In genomic region chr20:59518881-59519706, GRCh38 we compare ENCODE assay signal across 8 cellular contexts.
A peak's percentile ranks its signal among the peaks of the same experiment; 100 is the strongest.
DNase-seq lines count a peak whose midpoint lies in the region; ATAC-seq, FAIRE-seq and TF ChIP-seq lines count a peak whose summit lies in the region.

No MANE protein-coding gene starts in this region.

- in situ Hi-C loops in Panc1 (cut with HindIII; ENCODE audit: low pct_unique_long_range_greater_than_20kb, low sequenced_read_pairs) (no loop called here), T47D (cut with HindIII; ENCODE audit: low pct_unique_long_range_greater_than_20kb, low sequenced_read_pairs) (no loop called here)

- POLR2A ChIA-PET in Panc1 (lab: Charles Lee), result no interaction called here

- H4K20me1 ChIP-seq in KMS-11 (ENCODE audit: insufficient read depth), result no peaks in the 10 kb centered on the region

- peak; percentile 39 for DNase-seq in COLO668 (lab: John Stamatoyannopoulos, UW; ENCODE audit: unreplicated experiment)
- DNase-seq in Panc1 (ENCODE audit: low read depth, low spot score), result peak; percentile 57
- DNase-seq in T47D (ENCODE audit: low read depth in 1 of 2, low spot score in 1 of 2), result peak; percentile 86 to 89
- no peak for DNase-seq in kidney
- peak; percentile 19 for DNase-seq in stimulated activated naive CD8-positive, alpha-beta T cell treated with anti-CD3 and anti-CD28 coated beads, Interleukin-15, Interleukin-2, amounts not matched to agents 100 U/mL and 50 U/mL, for 24 hours

- TF ChIP-seq CTCF in KMS-11 (conservative IDR thresholded peaks at IDR 0.05; ENCODE audit: low read depth, low read length) (peak; percentile 93), Panc1 (IDR thresholded peaks at IDR 0.05) (peak; percentile 91), kidney (IDR thresholded peaks at IDR 0.05; ENCODE audit: borderline replicate concordance, extremely low read depth, insufficient read depth) (peak; percentile 78)

- no peaks in the 10 kb centered on the region for H3K4me1 ChIP-seq in KMS-11 (ENCODE audit: low read depth, poor library complexity, severe bottlenecking)
- no peaks in the 10 kb centered on the region for H3K4me1 ChIP-seq in Panc1 (ENCODE audit: control insufficient read depth, insufficient read depth, low read length)
- no peaks in the 10 kb centered on the region for H3K4me1 ChIP-seq in kidney (ENCODE audit: control insufficient read depth in 1 of 2, insufficient read depth in 1 of 2, low read depth in 1 of 2, low read length in 2 of 2)

- no TSS peak for BruUV-seq in Panc1 (replicated peaks; lab: Mats Ljungman, UMichigan)

- CTCF ChIA-PET in Panc1 (lab: Charles Lee), result interaction anchor here (0.6 to 0.9 kb wide), 3 partner anchors 9 to 794 kb away, joined by 3 to 12 read pairs (median 4); no protein-coding TSS in a partner anchor

- no peaks in the 10 kb centered on the region for H3K79me2 ChIP-seq in KMS-11 (ENCODE audit: insufficient read depth, low read depth)

- intact Hi-C loops in Panc1 (cut with micrococcal nuclease; ENCODE audit: unreplicated experiment), result no loop called here
- intact Hi-C loops in kidney (cut with DNase I), result no loop called here

- H3K4me3 ChIP-seq in KMS-11 (IDR thresholded peaks at IDR 0.05; ENCODE audit: insufficient read depth, low read depth, low read length) (no peak overlapping the region), Panc1 (ENCODE audit: low read depth in 2 of 2, low read length in 2 of 2) (no peak overlapping the region), kidney (ENCODE audit: low read length in 2 of 2) (no peak overlapping the region)

- no peak overlapping the region for H2AFZ ChIP-seq in KMS-11 (ENCODE audit: low read depth)

- H3K27me3 ChIP-seq in KMS-11 (ENCODE audit: insufficient read depth, low read depth) (no peaks in the 10 kb centered on the region), Panc1 (ENCODE audit: control insufficient read depth, insufficient read depth, low read length) (peaks cover 12% of the 10 kb centered on the region)

- H3K36me3 ChIP-seq in KMS-11 (ENCODE audit: insufficient read depth), result no peaks in the 10 kb centered on the region
- no peaks in the 10 kb centered on the region for H3K36me3 ChIP-seq in Panc1 (ENCODE audit: control insufficient read depth, insufficient read depth, low read length)
- no peaks in the 10 kb centered on the region for H3K36me3 ChIP-seq in kidney (ENCODE audit: control insufficient read depth in 1 of 2, insufficient read depth in 2 of 2, low read length in 2 of 2)

- H3K9me3 ChIP-seq in Panc1 (ENCODE audit: control insufficient read depth, insufficient read depth, low read depth, low read length) (no peaks in the 10 kb centered on the region), kidney (ENCODE audit: control insufficient read depth in 1 of 2, low read length in 2 of 2) (no peaks in the 10 kb centered on the region)

- no peak for FAIRE-seq in kidney (lab: Jason Lieb, UNC)

- no peak overlapping the region for H3K4me2 ChIP-seq in KMS-11

- H3K27ac ChIP-seq in KMS-11 (no peak overlapping the region), Panc1 (ENCODE audit: low read length) (no peak overlapping the region), kidney (ENCODE audit: low read depth in 2 of 2, low read length in 2 of 2) (no peak overlapping the region)

- ATAC-seq in GM18907 (IDR thresholded peaks at IDR 0.05; ENCODE audit: unreplicated experiment) (peak; percentile 76), Panc1 (peak; percentile 89), HG02885 (IDR thresholded peaks at IDR 0.05; ENCODE audit: poor library complexity, unreplicated experiment) (no peak)
- peak; percentile 75 for ATAC-seq in stimulated activated naive CD8-positive, alpha-beta T cell treated with anti-CD3 and anti-CD28 coated beads, Interleukin-15, Interleukin-2, amounts not matched to agents 100 U/mL and 50 U/mL, for 24 hours

- H3K9ac ChIP-seq in KMS-11, result no peak overlapping the region
- H3K9ac ChIP-seq in kidney (ENCODE audit: low read length in 2 of 2), result no peak overlapping the region
